In the genomic region with DNA sequence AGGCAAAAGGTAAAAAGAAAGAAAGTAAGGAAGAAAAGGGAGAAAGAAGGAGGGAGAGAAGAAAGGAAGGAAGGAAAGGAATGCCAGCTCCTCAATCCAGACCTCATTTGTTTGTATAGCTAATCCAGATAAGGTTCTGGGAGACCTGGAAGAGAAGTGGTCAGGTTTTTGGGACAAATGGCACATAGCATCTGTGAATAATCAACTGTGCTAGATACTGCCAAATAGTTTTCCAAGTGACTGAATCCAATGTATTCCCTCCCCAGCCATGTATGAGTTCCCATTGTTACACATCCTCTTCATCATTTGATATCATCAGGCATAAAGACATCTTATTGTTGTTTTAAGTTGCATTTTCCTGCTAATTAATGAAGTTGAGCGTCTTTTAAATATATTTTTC, we compare ENCODE assay signal across 17 cellular contexts. TPM values are rescaled to one million over a fixed set of nuclear protein-coding genes. Genes with fewer than 3 reads are reported as not detected.
A peak's percentile ranks its signal among the peaks of the same experiment; 100 is the strongest.
DNase-seq lines count a peak whose midpoint lies in the region; ATAC-seq, FAIRE-seq and TF ChIP-seq lines count a peak whose summit lies in the region.
"Had no signal": no experiment of that assay in that cellular context is flagged by ENCODE, and none has a peak within 500 bp of the region (broad histone marks: within the 10 kb centered on the region; RNA-seq: fewer than 3 reads in every experiment).

No MANE protein-coding gene starts in this region.

- H3K27me3 ChIP-seq in left ventricle myocardium inferior (ENCODE audit: low read depth) (no peaks in the 10 kb centered on the region), kidney epithelial cell (ENCODE audit: control insufficient read depth, insufficient read depth, low read length) (no peaks in the 10 kb centered on the region)
- H3K27me3 ChIP-seq: Peyer's patch had no signal

- no peaks in the 10 kb centered on the region for H3K9me3 ChIP-seq in left ventricle myocardium inferior (replicated peaks)
- H3K9me3 ChIP-seq: Peyer's patch, psoas muscle had no signal

- H3K27ac ChIP-seq in left ventricle myocardium inferior (replicated peaks): peak overlapping the region; percentile 21
- H3K27ac ChIP-seq: Peyer's patch, psoas muscle had no signal

- H3K4me3 ChIP-seq in left ventricle myocardium inferior (no peak overlapping the region), kidney epithelial cell (ENCODE audit: low read depth, low read length) (no peak overlapping the region)
- H3K4me3 ChIP-seq: Peyer's patch, psoas muscle had no signal

- no peak for TF ChIP-seq CTCF in left ventricle myocardium inferior (IDR thresholded peaks at IDR 0.05; ENCODE audit: borderline replicate concordance)
- TF ChIP-seq CTCF in kidney epithelial cell (IDR thresholded peaks at IDR 0.05; ENCODE audit: insufficient read depth, low read length, poor library complexity, severe bottlenecking): no peak

- intact Hi-C loops in left ventricle myocardium inferior (cut with micrococcal nuclease) (no loop called here), Right ventricle myocardium inferior (cut with DNase I) (no loop called here)

- FAIRE-seq in urothelium cell line (lab: Jason Lieb, UNC): peak; percentile 79
- no peak for FAIRE-seq in GM19239 (lab: Jason Lieb, UNC)
- FAIRE-seq: G401.6 had no signal

- H3K4me1 ChIP-seq in left ventricle myocardium inferior: peaks cover 13% of the 10 kb centered on the region
- H3K4me1 ChIP-seq: Peyer's patch, psoas muscle had no signal

- DNase-seq in left ventricle myocardium inferior (no peak), Right ventricle myocardium inferior (ENCODE audit: missing footprints) (no peak), astrocyte of the hippocampus (ENCODE audit: low read depth, low spot score) (peak; percentile 88), kidney epithelial cell (ENCODE audit: low read depth) (peak; percentile 86), urothelium cell line (ENCODE audit: low spot score) (no peak), GM19239 (ENCODE audit: insufficient read length, low spot score) (no peak)
- DNase-seq in central memory CD4-positive, alpha-beta T cell: no peak
- DNase-seq: 8988T; activated CD4-positive, CD25-positive, alpha-beta regulatory T cell treated with anti-CD3 and anti-CD28 coated beads, Interleukin-2, amount 50 U/mL, for 72 hours; activated CD8-positive, alpha-beta memory T cell treated with anti-CD3 and anti-CD28 coated beads, Interleukin-2, amount 50 U/mL, for 4 hours; activated naive CD4-positive, alpha-beta T cell treated with anti-CD3 and anti-CD28 coated beads, Interleukin-2, amount 50 U/mL, for 16 hours; NCI-H2081 treated with DMSO at 0.1 percent for 48 hours; NCI-H526 treated with DMSO at 0.1 percent for 48 hours; Peyer's patch; psoas muscle had no signal

- ATAC-seq in Right ventricle myocardium inferior: no peak
- ATAC-seq in HG03469 (IDR thresholded peaks at IDR 0.05; ENCODE audit: unreplicated experiment): no peak
- ATAC-seq: psoas muscle had no signal

- H3K36me3 ChIP-seq in left ventricle myocardium inferior: no peaks in the 10 kb centered on the region
- no peaks in the 10 kb centered on the region for H3K36me3 ChIP-seq in kidney epithelial cell (ENCODE audit: control insufficient read depth, insufficient read depth, low read length)
- H3K36me3 ChIP-seq: Peyer's patch had no signal

RNA-seq across cellular contexts. Expression of a gene that starts 18.6 kb away (rescaled TPM):
- 37.4 TPM for total RNA-seq in left ventricle myocardium inferior
- total RNA-seq in Right ventricle myocardium inferior: 32.8 TPM
- 5.7 and 7.0 TPM in 2 replicates for total RNA-seq in kidney epithelial cell

RNA-seq across cellular contexts. Expression of a gene that starts 53.6 kb away (rescaled TPM):
- total RNA-seq in left ventricle myocardium inferior (16.5 TPM), Right ventricle myocardium inferior (16.0 TPM), kidney epithelial cell (47.8 and 56.7 TPM in 2 replicates)

Comparison
In these comparisons a context has a peak if more than half of its experiments do, and no peak if none do; other contexts are left out.
1. DNase-seq: peak in astrocyte of the hippocampus (single experiment) and kidney epithelial cell (single experiment); none in left ventricle myocardium inferior (single experiment), Right ventricle myocardium inferior (single experiment), urothelium cell line (single experiment), central memory CD4-positive, alpha-beta T cell (single experiment) and GM19239 (single experiment).